In genomic region chr17:50051082-50051576, GRCh38 we compare ENCODE assay signal across 8 cellular contexts.
DNase-seq lines count a peak whose midpoint lies in the region; ATAC-seq, FAIRE-seq and TF ChIP-seq lines count a peak whose summit lies in the region.

No MANE protein-coding gene starts in this region.

- no peak overlapping the region for H3K4me3 ChIP-seq in fibroblast of mammary gland (ENCODE audit: control insufficient read depth, low read depth, low read length)

- ATAC-seq in GM19035 (IDR thresholded peaks at IDR 0.05; ENCODE audit: unreplicated experiment): no peak
- ATAC-seq in HG03342 (IDR thresholded peaks at IDR 0.05; ENCODE audit: unreplicated experiment): no peak

- DNase-seq in 8988T: peak; percentile 88
- DNase-seq in HTR-8/SVneo (ENCODE audit: insufficient read length, low spot score): peak; percentile 95
- peak; percentile 8 for DNase-seq in activated CD4-positive, alpha-beta T cell treated with anti-CD3 and anti-CD28 coated beads, Interleukin-2, amount 50 U/mL, for 1 hour
- DNase-seq in fibroblast of mammary gland (ENCODE audit: low read depth): peak; percentile 86
- DNase-seq in stimulated activated CD8-positive, alpha-beta memory T cell treated with anti-CD3 and anti-CD28 coated beads, Interleukin-15, amount 100 ng/mL, for 1 hour (ENCODE audit: low read depth): peak; percentile 19
- DNase-seq in GM10266 (ENCODE audit: extremely low spot score): no peak

- TF ChIP-seq CTCF in fibroblast of mammary gland (conservative IDR thresholded peaks at IDR 0.05; ENCODE audit: control insufficient read depth, insufficient read depth, low read depth, low read length) (no peak), GM10266 (IDR thresholded peaks at IDR 0.05; ENCODE audit: control insufficient read depth, insufficient read depth, low read depth, missing control alignments) (no peak)

- FAIRE-seq in HTR-8/SVneo (lab: Jason Lieb, UNC): peak; percentile 98
